ENCODE assay signal across 22 cellular contexts in genomic region chr20:31829731-31830130, GRCh38. TPM values are rescaled to one million over a fixed set of nuclear protein-coding genes. Genes with fewer than 3 reads are reported as not detected.
"Had no signal": no experiment of that assay in that cellular context is flagged by ENCODE, and none has a peak within 500 bp of the region (broad histone marks: within the 10 kb centered on the region; RNA-seq: fewer than 3 reads in every experiment).

No MANE protein-coding gene starts in this region.

- H3K27me3 Mint-ChIP-seq: activated naive CD8-positive, alpha-beta T cell; effector memory CD8-positive, alpha-beta T cell; stimulated activated naive CD8-positive, alpha-beta T cell treated with anti-CD3 and anti-CD28 coated beads, Interleukin-15, amount 100 ng/mL, for 72 hours had no signal

- H3K9me3 Mint-ChIP-seq: activated T-cell treated with anti-CD3 and anti-CD28 coated beads, Interleukin-2, amount 50 U/mL, for 72 hours; effector memory CD8-positive, alpha-beta T cell; neural progenitor cell; stimulated activated naive CD8-positive, alpha-beta T cell treated with anti-CD3 and anti-CD28 coated beads, Interleukin-15, amount 100 ng/mL, for 72 hours; T-helper 1 cell treated with Interleukin-12 subunit alpha and Interleukin-12 subunit beta and Interleukin-4 antibody, amounts not matched to agents 30 μg/mL and 1 μg/mL, for 36 hours had no signal

- H3K36me3 ChIP-seq: left ventricle myocardium inferior, neural progenitor cell, prostate gland, right atrium auricular region, vagina had no signal

- FAIRE-seq: keratinocyte had no signal

- H3K9me3 ChIP-seq: left ventricle myocardium inferior, prostate gland, right atrium auricular region, vagina had no signal

- ATAC-seq: activated T-cell treated with anti-CD3 and anti-CD28 coated beads, Interleukin-2, amount 50 U/mL, for 72 hours; effector memory CD8-positive, alpha-beta T cell; stimulated activated naive CD8-positive, alpha-beta T cell treated with anti-CD3 and anti-CD28 coated beads, Interleukin-15, amount 100 ng/mL, for 72 hours had no signal

- DNase-seq: activated CD4-positive, alpha-beta T cell treated with anti-CD3 and anti-CD28 coated beads, Interleukin-2, amount 50 U/mL, for 4 hours; activated T-cell treated with anti-CD3 and anti-CD28 coated beads, Interleukin-2, amount 50 U/mL, for 72 hours; effector memory CD8-positive, alpha-beta T cell; foreskin fibroblast; glutamatergic neuron; hippocampal formation; left ventricle myocardium inferior; stimulated activated CD4-positive, alpha-beta T cell treated with anti-CD3 and anti-CD28 coated beads, Interleukin-2, amount 100 ng/mL, for 48 hours; stimulated activated naive CD8-positive, alpha-beta T cell treated with anti-CD3 and anti-CD28 coated beads, Interleukin-15, amount 100 ng/mL, for 72 hours; trophoblast cell had no signal

- H3K9ac ChIP-seq: neural progenitor cell had no signal

- H3K4me3 ChIP-seq: left ventricle myocardium inferior, neural progenitor cell, prostate gland, right atrium auricular region, vagina had no signal

- H3K27ac ChIP-seq: epithelial cell of prostate, left ventricle myocardium inferior, neural progenitor cell, prostate gland, right atrium auricular region, vagina, VCaP had no signal

- H3K4me1 Mint-ChIP-seq: stimulated activated naive CD8-positive, alpha-beta T cell treated with anti-CD3 and anti-CD28 coated beads, Interleukin-15, amount 100 ng/mL, for 72 hours had no signal

- H3K27ac Mint-ChIP-seq: activated naive CD8-positive, alpha-beta T cell; activated T-cell treated with anti-CD3 and anti-CD28 coated beads, Interleukin-2, amount 50 U/mL, for 72 hours; effector memory CD8-positive, alpha-beta T cell; neural progenitor cell; T-helper 1 cell treated with Interleukin-12 subunit alpha and Interleukin-12 subunit beta and Interleukin-4 antibody, amounts not matched to agents 30 μg/mL and 1 μg/mL, for 36 hours had no signal

- H3K4me1 ChIP-seq: left ventricle myocardium inferior, prostate gland, vagina had no signal

- H3K27me3 ChIP-seq: neural progenitor cell, right atrium auricular region, vagina had no signal

- H3K36me3 Mint-ChIP-seq: activated naive CD8-positive, alpha-beta T cell; neural progenitor cell had no signal

- H3K4me3 Mint-ChIP-seq: activated naive CD8-positive, alpha-beta T cell; activated T-cell treated with anti-CD3 and anti-CD28 coated beads, Interleukin-2, amount 50 U/mL, for 72 hours; effector memory CD8-positive, alpha-beta T cell; neural progenitor cell; stimulated activated naive CD8-positive, alpha-beta T cell treated with anti-CD3 and anti-CD28 coated beads, Interleukin-15, amount 100 ng/mL, for 72 hours; T-helper 1 cell treated with Interleukin-12 subunit alpha and Interleukin-12 subunit beta and Interleukin-4 antibody, amounts not matched to agents 30 μg/mL and 1 μg/mL, for 36 hours had no signal

RNA-seq across cellular contexts. Expression of gene MYLK2, which starts 10.6 kb away (rescaled TPM):
- total RNA-seq: mononuclear cell, vagina had no signal

RNA-seq across cellular contexts. Expression of gene FOXS1, which starts 15.7 kb away (rescaled TPM):
- total RNA-seq: activated CD8-positive, alpha-beta memory T cell treated with anti-CD3 and anti-CD28 coated beads for 36 hours; activated T-cell treated with anti-CD3 and anti-CD28 coated beads, Interleukin-2, amount 50 U/mL, for 72 hours; mononuclear cell; vagina had no signal
- polyA plus RNA-seq: keratinocyte had no signal

RNA-seq across cellular contexts. Expression of gene DUSP15, which starts 40.6 kb away (rescaled TPM):
- total RNA-seq: activated CD8-positive, alpha-beta memory T cell treated with anti-CD3 and anti-CD28 coated beads for 36 hours; activated T-cell treated with anti-CD3 and anti-CD28 coated beads, Interleukin-2, amount 50 U/mL, for 72 hours; mononuclear cell had no signal
- polyA plus RNA-seq: keratinocyte had no signal

RNA-seq across cellular contexts. Expression of gene TTLL9, which starts 40.7 kb away (rescaled TPM):
- total RNA-seq: activated CD8-positive, alpha-beta memory T cell treated with anti-CD3 and anti-CD28 coated beads for 36 hours; activated T-cell treated with anti-CD3 and anti-CD28 coated beads, Interleukin-2, amount 50 U/mL, for 72 hours; dermis microvascular lymphatic vessel endothelial cell; mononuclear cell; right atrium auricular region; vagina had no signal
- polyA plus RNA-seq: keratinocyte had no signal
